Comparison of ENCODE assay signal across 8 cellular contexts in the genomic region with DNA sequence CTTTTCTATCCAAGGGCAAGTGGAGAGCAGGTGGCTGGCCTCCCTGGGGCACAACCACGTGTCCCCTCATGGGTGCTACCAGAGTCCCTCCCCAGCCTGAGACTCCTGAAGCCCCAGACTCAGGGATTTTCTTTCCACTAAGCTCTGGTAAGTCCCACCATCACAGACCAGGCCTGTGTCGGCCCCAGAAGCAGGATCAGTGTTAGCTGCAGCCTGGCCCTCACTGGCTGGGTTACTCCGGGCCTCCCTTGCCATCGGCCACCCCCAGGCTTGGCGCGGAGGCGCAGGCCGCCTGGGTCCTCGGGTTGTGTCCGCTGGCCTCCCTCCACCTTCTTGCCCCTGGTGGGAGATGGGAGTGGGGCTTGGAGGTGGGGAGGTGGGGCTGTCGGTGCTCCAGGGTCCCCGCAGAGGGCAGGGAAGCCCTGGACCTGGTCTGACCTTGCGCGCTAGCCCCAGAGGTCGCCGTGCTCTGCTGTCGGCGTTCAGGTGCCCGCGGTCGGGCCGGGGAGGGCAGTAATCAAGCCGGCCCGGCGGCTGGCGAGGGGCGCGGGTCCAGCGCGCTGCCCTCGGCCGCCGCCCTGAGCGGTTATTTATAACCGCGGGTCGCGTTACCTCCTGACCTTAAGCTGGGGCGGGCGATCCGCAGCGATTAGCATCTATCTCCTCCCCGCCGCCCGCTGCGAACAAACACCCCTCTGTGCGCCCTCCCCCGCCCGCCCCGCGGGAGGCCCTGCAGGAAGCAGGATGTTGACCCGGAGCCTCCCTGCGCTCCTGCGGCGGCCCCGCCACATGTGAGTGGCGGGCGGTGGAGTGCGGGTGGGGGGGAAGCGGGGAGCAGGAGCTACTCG.
DNase-seq lines count a peak whose midpoint lies in the region; ATAC-seq and TF ChIP-seq lines count a peak whose summit lies in the region.

No MANE protein-coding gene starts in this region.

- H3K27ac ChIP-seq in VCaP, result peak overlapping the region; percentile 99

- DNase-seq in GM12864 (ENCODE audit: low read depth) (no peak), NCI-H1092 (lab: John Stamatoyannopoulos, UW) (peak; percentile 64), cardiac fibroblast (ENCODE audit: low read depth in 2 of 2) (peak; percentile 32 to 42), kidney glomerular epithelial cell (lab: John Stamatoyannopoulos, UW) (peak; percentile 11), GM19238 (ENCODE audit: insufficient read length, low spot score) (no peak)
- DNase-seq in stimulated activated CD4-positive, alpha-beta T cell treated with anti-CD3 and anti-CD28 coated beads, Interleukin-15, amount 100 ng/mL, for 48 hours (ENCODE audit: low read depth in 2 of 2), result peak; percentile 51 to 72

- no peak for TF ChIP-seq CTCF in GM12864 (IDR thresholded peaks at IDR 0.05; ENCODE audit: low read depth, low read length, missing control alignments)
- no peak for TF ChIP-seq CTCF in VCaP (conservative IDR thresholded peaks at IDR 0.05)
- TF ChIP-seq CTCF in cardiac fibroblast (IDR thresholded peaks at IDR 0.05; ENCODE audit: low read depth, low read length), result no peak

- no peak for ATAC-seq in HG02973 (IDR thresholded peaks at IDR 0.05; ENCODE audit: unreplicated experiment)

- peak overlapping the region; percentile 61 for H3K4me3 ChIP-seq in GM12864 (ENCODE audit: low read depth, low read length)
- H3K4me3 ChIP-seq in cardiac fibroblast (replicated peaks in 1 of 2; ENCODE audit: low read depth in 2 of 2, low read length in 2 of 2), result peak overlapping the region; percentile 13 to 39

Comparison
In these comparisons a context has a peak if more than half of its experiments do, and no peak if none do; other contexts are left out.
1. DNase-seq: peak in NCI-H1092 (single experiment), cardiac fibroblast (2 of 2), kidney glomerular epithelial cell (single experiment) and stimulated activated CD4-positive, alpha-beta T cell treated with anti-CD3 and anti-CD28 coated beads, Interleukin-15, amount 100 ng/mL, for 48 hours (2 of 2); none in GM12864 (single experiment) and GM19238 (single experiment).